ENCODE assay signal across 1 cellular context in the genomic region with DNA sequence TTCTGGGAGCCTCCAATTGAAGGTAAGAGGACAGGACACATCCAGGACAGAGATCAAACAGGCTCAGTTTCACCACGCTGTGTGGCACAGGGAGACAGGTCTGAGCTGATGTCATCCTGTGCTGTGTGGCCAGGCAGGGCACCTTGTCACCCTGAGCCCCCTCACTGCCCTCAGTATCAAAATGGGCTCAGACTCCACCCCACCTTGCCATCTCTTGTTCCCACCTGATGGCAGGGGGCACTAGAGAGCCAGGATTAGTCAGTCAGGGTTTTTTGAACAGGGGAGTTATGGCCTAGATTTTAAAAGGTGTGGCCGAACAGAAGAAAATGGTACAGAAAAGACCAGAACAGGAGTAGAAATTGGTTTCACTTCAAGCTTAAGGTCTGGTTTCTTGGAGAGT.
TF ChIP-seq lines count a peak whose summit lies in the region.

No MANE protein-coding gene starts in this region.

TF ChIP-seq in HCT116, 20 proteins besides CTCF, POLR2A, EP300 and RAD21:
- TF ChIP-seq ZBTB33 (IDR thresholded peaks at IDR 0.05; ENCODE audit: extremely low read depth, insufficient replicate concordance, low read length) (no peak), YY1 (IDR thresholded peaks at IDR 0.05; ENCODE audit: extremely low read depth, insufficient replicate concordance, low read depth, low read length) (no peak), ELF1 (IDR thresholded peaks at IDR 0.05; ENCODE audit: borderline replicate concordance, low read depth) (no peak), JUND (IDR thresholded peaks at IDR 0.05) (no peak), ATF3 (IDR thresholded peaks at IDR 0.05) (no peak), EZH2 (IDR thresholded peaks at IDR 0.05) (no peak), ZNF274 (IDR thresholded peaks at IDR 0.05; ENCODE audit: low read depth, low read length) (no peak), TCF7L2 (IDR thresholded peaks at IDR 0.05; ENCODE audit: borderline replicate concordance, extremely low read depth, insufficient read depth, insufficient read length) (no peak), SP1 (IDR thresholded peaks at IDR 0.05; ENCODE audit: low read depth) (no peak)
